ENCODE assay signal across 1 cellular context in the genomic region with DNA sequence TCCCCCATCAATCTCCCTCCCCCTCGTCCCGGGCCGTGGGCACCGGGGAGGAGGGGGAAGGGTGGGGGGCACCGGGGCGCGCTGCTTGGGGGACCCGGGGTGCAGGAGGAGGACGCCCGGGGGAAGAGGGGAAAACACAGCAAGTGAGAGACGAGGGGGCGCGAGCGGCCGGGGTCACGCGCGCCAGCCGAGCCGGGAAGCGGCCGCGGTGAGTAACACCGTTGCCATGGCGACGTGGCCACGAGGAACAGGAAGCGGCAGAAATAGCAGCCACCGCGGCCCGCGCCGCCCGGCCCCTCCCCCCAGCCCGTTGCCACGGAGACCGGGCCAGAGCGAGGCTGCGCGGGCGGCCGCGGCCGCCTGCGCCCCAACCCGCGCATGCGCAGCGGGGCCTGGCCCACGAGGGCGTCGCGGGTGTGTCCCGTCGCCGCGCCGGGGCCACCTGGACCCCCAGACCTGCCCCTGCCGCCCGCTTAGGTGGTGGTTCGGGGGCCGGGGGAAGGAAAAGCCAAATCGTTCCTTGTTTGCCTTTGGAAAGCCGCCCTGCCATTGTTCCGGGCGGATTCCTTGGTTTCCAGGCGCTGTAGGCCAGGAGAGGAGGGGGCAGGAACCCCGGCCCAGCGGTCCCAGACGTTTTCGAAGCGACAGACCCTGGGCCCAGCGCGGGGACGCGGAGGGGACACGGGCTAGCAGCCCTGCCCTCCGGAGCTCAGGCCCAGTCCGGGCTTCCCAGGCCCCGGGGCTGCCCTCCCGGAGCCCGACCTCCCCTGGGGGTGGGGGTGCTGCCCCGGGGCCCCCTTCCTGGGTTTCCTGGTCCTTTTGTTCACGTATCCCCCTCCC.
TF ChIP-seq lines count a peak whose summit lies in the region.

No MANE protein-coding gene starts in this region.

TF ChIP-seq in HepG2, 621 proteins besides CTCF, POLR2A, EP300 and RAD21 (continued from another document):
- TF ChIP-seq ZNF749 (CRISPR knock-in tag; IDR thresholded peaks at IDR 0.05; ENCODE audit: borderline replicate concordance) (no peak), ZNF496 (CRISPR knock-in tag; IDR thresholded peaks at IDR 0.05; ENCODE audit: insufficient replicate concordance) (no peak), MEF2D (CRISPR knock-in tag; IDR thresholded peaks at IDR 0.05) (no peak), ZNF331 (CRISPR knock-in tag; IDR thresholded peaks at IDR 0.05) (peak; percentile 13; the same call in 1 of the 2 replicates), LCORL (IDR thresholded peaks at IDR 0.05) (no peak), LCORL (CRISPR knock-in tag; IDR thresholded peaks at IDR 0.05) (no peak), ZNF501 (CRISPR knock-in tag; IDR thresholded peaks at IDR 0.05) (no peak), ZNF10 (CRISPR knock-in tag; IDR thresholded peaks at IDR 0.05; ENCODE audit: borderline replicate concordance, low read depth) (no peak), ZNF703 (CRISPR knock-in tag; IDR thresholded peaks at IDR 0.05; ENCODE audit: borderline replicate concordance) (no peak), BORCS8-MEF2B (CRISPR knock-in tag; IDR thresholded peaks at IDR 0.05) (no peak; the same call in 1 of the 2 replicates), NFE2L2 (IDR thresholded peaks at IDR 0.05; ENCODE audit: low read length) (no peak), NR2F6 (IDR thresholded peaks at IDR 0.05) (no peak), NR2F6 (CRISPR knock-in tag; IDR thresholded peaks at IDR 0.05) (no peak; the same call in 1 of the 2 replicates), TGIF2 (CRISPR knock-in tag; IDR thresholded peaks at IDR 0.05) (peak; percentile 38; the same call in 1 of the 2 replicates), DMTF1 (CRISPR knock-in tag; IDR thresholded peaks at IDR 0.05) (no peak), GATA4 (IDR thresholded peaks at IDR 0.05; ENCODE audit: borderline replicate concordance, low read depth) (no peak), CREBL2 (CRISPR knock-in tag; IDR thresholded peaks at IDR 0.05; ENCODE audit: borderline replicate concordance) (no peak), PRMT3 (CRISPR knock-in tag; IDR thresholded peaks at IDR 0.05; ENCODE audit: borderline replicate concordance, low read depth) (no peak), HNRNPL (IDR thresholded peaks at IDR 0.05; ENCODE audit: low read depth, low read length) (no peak), NFIC (IDR thresholded peaks at IDR 0.05; ENCODE audit: low read length) (no peak), ETV6 (CRISPR knock-in tag; conservative IDR thresholded peaks at IDR 0.05) (no peak), ZNF747 (CRISPR knock-in tag; IDR thresholded peaks at IDR 0.05; ENCODE audit: borderline replicate concordance) (no peak), MXI1 (IDR thresholded peaks at IDR 0.05; ENCODE audit: borderline replicate concordance, low read depth, low read length) (peak; percentile 99), ZNF44 (CRISPR knock-in tag; IDR thresholded peaks at IDR 0.05) (no peak), RBM39 (IDR thresholded peaks at IDR 0.05; ENCODE audit: low read depth, low read length, poor library complexity, severe bottlenecking) (no peak), HNF4G (IDR thresholded peaks at IDR 0.05; ENCODE audit: borderline replicate concordance, low read depth, low read length) (peak; percentile 40; the same call in 1 of the 2 replicates), HNF4G (CRISPR knock-in tag; IDR thresholded peaks at IDR 0.05; ENCODE audit: borderline replicate concordance, low read depth) (no peak), PPARG (CRISPR knock-in tag; conservative IDR thresholded peaks at IDR 0.05) (no peak), RORA (CRISPR knock-in tag; IDR thresholded peaks at IDR 0.05) (no peak), PHF8 (CRISPR knock-in tag; IDR thresholded peaks at IDR 0.05) (peak; percentile 68)
